8 cellular contexts compared by ENCODE assay signal in the genomic region with DNA sequence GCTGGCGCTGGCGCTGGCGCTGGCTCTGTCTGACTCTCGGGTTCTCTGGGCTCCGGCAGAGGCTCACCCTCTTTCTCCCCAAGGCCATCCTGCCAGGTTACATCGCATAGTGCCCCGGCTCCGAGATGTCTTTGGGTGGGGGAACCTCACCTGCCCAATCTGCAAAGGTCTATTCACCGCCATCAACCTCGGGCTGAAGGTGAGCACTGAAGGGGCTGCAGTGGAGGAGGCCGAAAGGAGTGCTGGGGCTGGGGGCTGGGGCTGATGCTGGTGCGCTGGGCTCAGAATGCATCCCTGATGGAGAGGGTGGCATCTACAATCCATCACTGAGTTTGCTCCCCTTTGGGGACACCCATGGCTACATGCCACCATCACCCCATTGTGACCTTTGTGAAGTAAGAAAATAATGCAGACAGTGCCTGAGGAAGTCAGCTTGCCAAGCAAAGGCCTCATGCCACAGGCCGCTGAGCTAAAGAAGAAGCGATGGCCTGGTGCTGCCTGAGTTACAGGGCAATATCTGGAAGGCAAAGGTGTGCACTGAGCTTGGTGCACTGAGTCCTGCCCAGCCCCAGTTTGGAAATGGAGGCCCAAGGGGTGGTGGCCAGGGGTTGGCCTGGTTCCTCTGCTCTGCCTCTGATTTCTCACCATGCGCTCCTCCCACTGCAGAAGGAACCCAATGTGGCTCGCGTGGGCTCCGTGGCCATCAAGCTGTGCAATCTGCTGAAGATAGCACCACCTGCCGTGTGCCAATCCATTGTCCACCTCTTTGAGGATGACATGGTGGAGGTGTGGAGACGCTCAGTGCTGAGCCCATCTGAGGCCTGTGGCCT. TPM values are rescaled to one million over a fixed set of nuclear protein-coding genes. Genes with fewer than 3 reads are reported as not detected.
DNase-seq lines count a peak whose midpoint lies in the region; ATAC-seq lines count a peak whose summit lies in the region.

No MANE protein-coding gene starts in this region.

- H3K36me3 Mint-ChIP-seq in dendritic cell treated with granulocyte-macrophage colony-stimulating factor and Interleukin-4, amounts not matched to agents 40 ng/mL and 50 ng/mL, for 4 days (ENCODE audit: low read depth): peaks cover 32% of the 10 kb centered on the region
- no peaks in the 10 kb centered on the region for H3K36me3 Mint-ChIP-seq in natural killer cell treated with Interleukin-12 subunit alpha and Interleukin-12 subunit beta and Interleukin-15 and Interleukin-18, amount 100 ng/mL, for 72 hours

- no peaks in the 10 kb centered on the region; a peak in 1 of 22 replicates for H3K9me3 ChIP-seq in BLaER1 treated with 17β-estradiol and CSF1 and Interleukin-3, amounts not matched to agents 10 nM and 100 nM (replicated peaks in 1 of 11)
- no peaks in the 10 kb centered on the region for H3K9me3 ChIP-seq in Karpas-422 (ENCODE audit: low read length)

- peaks cover 34% of the 10 kb centered on the region for H3K4me1 Mint-ChIP-seq in dendritic cell treated with granulocyte-macrophage colony-stimulating factor and Interleukin-4, amounts not matched to agents 40 ng/mL and 50 ng/mL, for 4 days (ENCODE audit: low read depth)
- H3K4me1 Mint-ChIP-seq in natural killer cell treated with Interleukin-12 subunit alpha and Interleukin-12 subunit beta and Interleukin-15 and Interleukin-18, amount 100 ng/mL, for 72 hours (ENCODE audit: low read depth in 2 of 2): peaks cover 21 to 28% of the 10 kb centered on the region in 2 donors

- intact Hi-C loops in dendritic cell treated with granulocyte-macrophage colony-stimulating factor and Interleukin-4, amounts not matched to agents 40 ng/mL and 50 ng/mL, for 4 days (cut with micrococcal nuclease): loop anchor here (2.0 kb wide), 2 partner anchors 24 to 90 kb away; partner anchors contain the start of genes ARFIP2 and TIMM10B

- H3K27ac Mint-ChIP-seq in dendritic cell treated with granulocyte-macrophage colony-stimulating factor and Interleukin-4, amounts not matched to agents 40 ng/mL and 50 ng/mL, for 4 days: peak overlapping the region; percentile 94
- peak overlapping the region; percentile 78 to 92 for H3K27ac Mint-ChIP-seq in natural killer cell treated with Interleukin-12 subunit alpha and Interleukin-12 subunit beta and Interleukin-15 and Interleukin-18, amount 100 ng/mL, for 72 hours

- H3K27me3 Mint-ChIP-seq in dendritic cell treated with granulocyte-macrophage colony-stimulating factor and Interleukin-4, amounts not matched to agents 40 ng/mL and 50 ng/mL, for 4 days: peaks cover 6% of the 10 kb centered on the region
- no peaks in the 10 kb centered on the region for H3K27me3 Mint-ChIP-seq in natural killer cell treated with Interleukin-12 subunit alpha and Interleukin-12 subunit beta and Interleukin-15 and Interleukin-18, amount 100 ng/mL, for 72 hours

- H3K9ac ChIP-seq in BLaER1 treated with 17β-estradiol and CSF1 and Interleukin-3, amounts not matched to agents 10 nM and 100 nM: peak overlapping the region; percentile 76 to 95 (median 82)
- H3K9ac ChIP-seq in Karpas-422 (ENCODE audit: low read length): peak overlapping the region; percentile 89

- no peaks in the 10 kb centered on the region; a peak in 1 of 22 replicates for H4K20me1 ChIP-seq in BLaER1 treated with 17β-estradiol and CSF1 and Interleukin-3, amounts not matched to agents 10 nM and 100 nM
- no peaks in the 10 kb centered on the region for H4K20me1 ChIP-seq in Karpas-422 (ENCODE audit: insufficient read depth, low read depth, low read length)

- H3K9me3 Mint-ChIP-seq in dendritic cell treated with granulocyte-macrophage colony-stimulating factor and Interleukin-4, amounts not matched to agents 40 ng/mL and 50 ng/mL, for 4 days: no peaks in the 10 kb centered on the region
- H3K9me3 Mint-ChIP-seq in natural killer cell treated with Interleukin-12 subunit alpha and Interleukin-12 subunit beta and Interleukin-15 and Interleukin-18, amount 100 ng/mL, for 72 hours: no peaks in the 10 kb centered on the region

- peak overlapping the region; percentile 64 to 93 (median 78) for H3K27ac ChIP-seq in BLaER1 treated with 17β-estradiol and CSF1 and Interleukin-3, amounts not matched to agents 10 nM and 100 nM
- H3K27ac ChIP-seq in Karpas-422 (ENCODE audit: low read length): no peak overlapping the region

- peak overlapping the region; percentile 65 to 86 (median 76) for H3K4me3 ChIP-seq in BLaER1 treated with 17β-estradiol and CSF1 and Interleukin-3, amounts not matched to agents 10 nM and 100 nM
- H3K4me3 ChIP-seq in Karpas-422 (ENCODE audit: low read length): peak overlapping the region; percentile 85

- peak overlapping the region; percentile 83 to 100 (median 97) for H3K4me2 ChIP-seq in BLaER1 treated with 17β-estradiol and CSF1 and Interleukin-3, amounts not matched to agents 10 nM and 100 nM
- peak overlapping the region; percentile 93 for H3K4me2 ChIP-seq in Karpas-422 (ENCODE audit: low read depth, low read length, poor library complexity, severe bottlenecking)

- peaks cover 17 to 42% (median 25%) of the 10 kb centered on the region in 10 experiments for H3K4me1 ChIP-seq in BLaER1 treated with 17β-estradiol and CSF1 and Interleukin-3, amounts not matched to agents 10 nM and 100 nM
- peaks cover 17% of the 10 kb centered on the region for H3K4me1 ChIP-seq in Karpas-422 (ENCODE audit: low read length)

- H3K27me3 ChIP-seq in BLaER1 treated with 17β-estradiol and CSF1 and Interleukin-3, amounts not matched to agents 10 nM and 100 nM: no peaks in the 10 kb centered on the region
- no peaks in the 10 kb centered on the region for H3K27me3 ChIP-seq in Karpas-422 (ENCODE audit: low read length)

- H3K4me3 Mint-ChIP-seq in dendritic cell treated with granulocyte-macrophage colony-stimulating factor and Interleukin-4, amounts not matched to agents 40 ng/mL and 50 ng/mL, for 4 days: peak overlapping the region; percentile 87
- H3K4me3 Mint-ChIP-seq in natural killer cell treated with Interleukin-12 subunit alpha and Interleukin-12 subunit beta and Interleukin-15 and Interleukin-18, amount 100 ng/mL, for 72 hours: peak overlapping the region; percentile 90

- no peaks in the 10 kb centered on the region for H3K9me2 ChIP-seq in Karpas-422 (replicated peaks; ENCODE audit: insufficient read depth, low read length)

- no peak for ATAC-seq in natural killer cell treated with Interleukin-12 subunit alpha and Interleukin-12 subunit beta and Interleukin-15 and Interleukin-18, amount 100 ng/mL, for 72 hours
- no peak for ATAC-seq in GM18868 (IDR thresholded peaks at IDR 0.05; ENCODE audit: unreplicated experiment)
- ATAC-seq in HG02763 (IDR thresholded peaks at IDR 0.05; ENCODE audit: unreplicated experiment): no peak

- DNase-seq in Karpas-422: no peak
- no peak for DNase-seq in natural killer cell treated with Interleukin-12 subunit alpha and Interleukin-12 subunit beta and Interleukin-15 and Interleukin-18, amount 100 ng/mL, for 72 hours (ENCODE audit: low spot score)
- DNase-seq in stimulated activated naive CD4-positive, alpha-beta T cell treated with Interleukin-2 at 50 U/mL for 16 hours (lab: John Stamatoyannopoulos, UW): no peak
- DNase-seq in stimulated activated CD4-positive, alpha-beta T cell treated with anti-CD3 and anti-CD28 coated beads, Interleukin-2, amount 100 ng/mL, for 24 hours: no peak

- no peaks in the 10 kb centered on the region for H3K79me2 ChIP-seq in Karpas-422 (ENCODE audit: low read length)

- peak overlapping the region; percentile 85 for H2AFZ ChIP-seq in Karpas-422 (ENCODE audit: low read length)

- peaks cover 0 to 27% (median 0%) of the 10 kb centered on the region in 11 experiments; a peak in 4 of 22 replicates for H3K36me3 ChIP-seq in BLaER1 treated with 17β-estradiol and CSF1 and Interleukin-3, amounts not matched to agents 10 nM and 100 nM
- no peaks in the 10 kb centered on the region for H3K36me3 ChIP-seq in Karpas-422 (ENCODE audit: insufficient read depth, low read length)

RNA-seq across cellular contexts. Expression of gene SMPD1, which starts 0.7 kb away (rescaled TPM):
- total RNA-seq in Karpas-422 (2014; rRNA removed; shearing (Covaris generic); ENCODE audit: low replicate concordance): 2.3 and 2.9 TPM in 2 replicates
- total RNA-seq in natural killer cell treated with Interleukin-12 subunit alpha and Interleukin-12 subunit beta and Interleukin-15 and Interleukin-18, amount 100 ng/mL, for 72 hours: 10 to 100 TPM; 26.4 to 29.1 TPM

RNA-seq across cellular contexts. Expression of gene APBB1, which starts 28.0 kb away (rescaled TPM):
- total RNA-seq in Karpas-422 (2014; rRNA removed; shearing (Covaris generic); ENCODE audit: low replicate concordance): not detected in 2 replicates
- total RNA-seq in natural killer cell treated with Interleukin-12 subunit alpha and Interleukin-12 subunit beta and Interleukin-15 and Interleukin-18, amount 100 ng/mL, for 72 hours: 10 to 100 TPM; 25.5 to 27.5 TPM

RNA-seq across cellular contexts. Expression of gene HPX, which starts 49.9 kb away (rescaled TPM):
- total RNA-seq in Karpas-422 (2014; rRNA removed; shearing (Covaris generic); ENCODE audit: low replicate concordance): 0.22 TPM in 1 of 2 replicates, not detected in the other
- total RNA-seq in natural killer cell treated with Interleukin-12 subunit alpha and Interleukin-12 subunit beta and Interleukin-15 and Interleukin-18, amount 100 ng/mL, for 72 hours: under 1 TPM; 0.76 to 0.92 TPM

Comparison
In these comparisons a context has a peak if more than half of its experiments do, and no peak if none do; other contexts are left out.
1. RNA of gene APBB1, which starts 28.0 kb away (total RNA-seq): 25.5 to 27.5 TPM in natural killer cell treated with Interleukin-12 subunit alpha and Interleukin-12 subunit beta and Interleukin-15 and Interleukin-18, amount 100 ng/mL, for 72 hours; not detected in Karpas-422; every median in the first group is over 10 times any median in the second.